Comparison of ENCODE assay signal across 9 cellular contexts in the genomic region with DNA sequence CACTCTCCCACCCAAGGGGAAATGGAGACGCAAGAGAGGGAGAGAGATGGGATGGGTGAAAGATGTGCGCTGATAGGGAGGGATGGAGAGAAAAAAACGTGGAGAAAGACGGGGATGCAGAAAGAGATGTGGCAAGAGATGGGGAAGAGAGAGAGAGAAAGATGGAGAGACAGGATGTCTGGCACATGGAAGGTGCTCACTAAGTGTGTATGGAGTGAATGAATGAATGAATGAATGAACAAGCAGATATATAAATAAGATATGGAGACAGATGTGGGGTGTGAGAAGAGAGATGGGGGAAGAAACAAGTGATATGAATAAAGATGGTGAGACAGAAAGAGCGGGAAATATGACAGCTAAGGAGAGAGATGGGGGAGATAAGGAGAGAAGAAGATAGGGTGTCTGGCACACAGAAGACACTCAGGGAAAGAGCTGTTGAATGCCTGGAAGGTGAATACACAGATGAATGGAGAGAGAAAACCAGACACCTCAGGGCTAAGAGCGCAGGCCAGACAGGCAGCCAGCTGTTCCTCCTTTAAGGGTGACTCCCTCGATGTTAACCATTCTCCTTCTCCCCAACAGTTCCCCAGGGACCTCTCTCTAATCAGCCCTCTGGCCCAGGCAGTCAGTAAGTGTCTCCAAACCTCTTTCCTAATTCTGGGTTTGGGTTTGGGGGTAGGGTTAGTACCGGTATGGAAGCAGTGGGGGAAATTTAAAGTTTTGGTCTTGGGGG. TPM values are rescaled to one million over a fixed set of nuclear protein-coding genes. Genes with fewer than 3 reads are reported as not detected.
DNase-seq lines count a peak whose midpoint lies in the region; ATAC-seq and TF ChIP-seq lines count a peak whose summit lies in the region.
"Had no signal": no experiment of that assay in that cellular context is flagged by ENCODE, and none has a peak within 500 bp of the region (broad histone marks: within the 10 kb centered on the region; RNA-seq: fewer than 3 reads in every experiment).

No MANE protein-coding gene starts in this region.

- H3K4me1 ChIP-seq in sigmoid colon (peaks cover 0 to 13% (median 6%) of the 10 kb centered on the region in 4 donors), testis (no peaks in the 10 kb centered on the region)

- intact Hi-C loops in dorsolateral prefrontal cortex (cut with DNase I) (no loop called here), sigmoid colon (cut with DNase I) (no loop called here), testis (cut with DNase I; ENCODE audit: low total_unique reads) (no loop called here)

- ATAC-seq in GM18498 (IDR thresholded peaks at IDR 0.05; ENCODE audit: unreplicated experiment): no peak

- H3K27me3 ChIP-seq in dorsolateral prefrontal cortex: no peaks in the 10 kb centered on the region
- H3K27me3 ChIP-seq in sigmoid colon: no peaks in the 10 kb centered on the region
- H3K27me3 ChIP-seq in testis: no peaks in the 10 kb centered on the region

- H3K36me3 ChIP-seq in sigmoid colon: no peaks in the 10 kb centered on the region
- H3K36me3 ChIP-seq in testis (ENCODE audit: low read depth, missing control alignments): no peaks in the 10 kb centered on the region

- H3K4me3 ChIP-seq in GM12864 (ENCODE audit: low read depth, low read length) (peak overlapping the region; percentile 79), dorsolateral prefrontal cortex (peak overlapping the region in 36 of 59 donors; percentile 8 to 52 (median 32)), sigmoid colon (peak overlapping the region in 3 of 4 donors; percentile 27 to 48 (median 43)), testis (peak overlapping the region in 1 of 2 donors; percentile 4)

- 61 to 73% methylated on average over 8 of the region's 8 CpGs for WGBS in sigmoid colon, 2 donors
- 71 to 74% methylated on average over 8 of the region's 8 CpGs for WGBS in testis, 2 donors

- TF ChIP-seq CTCF in GM12864 (IDR thresholded peaks at IDR 0.05; ENCODE audit: low read depth, low read length, missing control alignments): no peak
- TF ChIP-seq CTCF in dorsolateral prefrontal cortex (IDR thresholded peaks at IDR 0.05 in 54 of 56, conservative IDR thresholded peaks at IDR 0.05 in 2 of 56; ENCODE audit: low read depth in 1 of 56, partially characterized antibody in 56 of 56): no peak
- no peak for TF ChIP-seq CTCF in sigmoid colon (IDR thresholded peaks at IDR 0.05)
- TF ChIP-seq CTCF in testis (IDR thresholded peaks at IDR 0.05): no peak

- TF ChIP-seq POLR2A in sigmoid colon (IDR thresholded peaks at IDR 0.05) (no peak), testis (IDR thresholded peaks at IDR 0.05) (no peak)

- H3K27ac ChIP-seq in dorsolateral prefrontal cortex (no peak overlapping the region), sigmoid colon (peak overlapping the region; percentile 47 to 79 (median 74)), testis (no peak overlapping the region)

- DNase-seq in GM12864 (ENCODE audit: low read depth) (no peak), NAMALWA (ENCODE audit: low spot score) (peak; percentile 58), dorsolateral prefrontal cortex (no peak), sigmoid colon (no peak), testis (no peak), GM19238 (ENCODE audit: insufficient read length, low spot score) (no peak)

- H3K9me3 ChIP-seq in sigmoid colon (no peaks in the 10 kb centered on the region), testis (no peaks in the 10 kb centered on the region)

- no peak for TF ChIP-seq EP300 in sigmoid colon (IDR thresholded peaks at IDR 0.05)

RNA-seq across cellular contexts. Expression of gene TNF, which starts 0.8 kb away (rescaled TPM):
- total RNA-seq in dorsolateral prefrontal cortex (1 to 10 TPM in 5 of 120 experiments, under 1 TPM in 34, not detected in 81; 0.23 to 1.3 (median 0.41) TPM), sigmoid colon (under 1 TPM in 1 of 4 donors, not detected in 3; 0.33 TPM), testis (under 1 TPM; 0.24 to 0.31 TPM)
- polyA plus RNA-seq in sigmoid colon (1 to 10 TPM in 1 of 3 donors, under 1 TPM in 2; 0.60 to 2.6 (median 0.92) TPM), testis (ENCODE audit: insufficient read depth, low read depth, low replicate concordance) (1.1 TPM)
- polyA plus RNA-seq: neural cell had no signal

RNA-seq across cellular contexts. Expression of gene LTA, which starts 4.0 kb away (rescaled TPM):
- total RNA-seq in dorsolateral prefrontal cortex (1 to 10 TPM in 4 of 120 experiments, under 1 TPM in 44, not detected in 72; 0.30 to 1.9 (median 0.53) TPM), sigmoid colon (not detected), testis (1 to 10 TPM; 1.3 to 2.6 TPM)
- polyA plus RNA-seq in sigmoid colon (1 to 10 TPM in 1 of 3 donors, not detected in 2; 3.6 TPM), testis (ENCODE audit: insufficient read depth, low read depth, low replicate concordance) (2.0 TPM)
- total RNA-seq: fibroblast of villous mesenchyme had no signal
- polyA plus RNA-seq: neural cell had no signal

RNA-seq across cellular contexts. Expression of gene LTB, which starts 6.1 kb away (rescaled TPM):
- total RNA-seq in dorsolateral prefrontal cortex (1 to 10 TPM in 33 of 120 experiments, under 1 TPM in 37, not detected in 50; 0.36 to 2.6 (median 0.98) TPM), sigmoid colon (1 to 10 TPM in 1 of 4 donors, under 1 TPM in 2, not detected in 1; 0.66 to 1.9 (median 0.68) TPM), testis (1 to 10 TPM in 1 of 2 donors, not detected in 1; 2.0 TPM)
- polyA plus RNA-seq in sigmoid colon (10 to 100 TPM in 1 of 3 donors, 1 to 10 TPM in 1, not detected in 1; 2.5 to 90.8 TPM), testis (ENCODE audit: insufficient read depth, low read depth, low replicate concordance) (7.2 TPM)
- total RNA-seq: fibroblast of villous mesenchyme had no signal
- polyA plus RNA-seq: neural cell had no signal

RNA-seq across cellular contexts. Expression of gene LST1, which starts 10.0 kb away (rescaled TPM):
- total RNA-seq in dorsolateral prefrontal cortex (10 to 100 TPM in 51 of 120 experiments, 1 to 10 TPM in 69; 2.0 to 32.2 (median 9.3) TPM), sigmoid colon (10 to 100 TPM in 2 of 4 donors, 1 to 10 TPM in 2; 1.7 to 19.8 (median 10.2) TPM), testis (1 to 10 TPM in 1 of 2 donors, under 1 TPM in 1; 0.71 to 1.2 TPM)
- polyA plus RNA-seq in sigmoid colon (10 to 100 TPM; 17.0 to 34.2 (median 24.7) TPM), testis (ENCODE audit: insufficient read depth, low read depth, low replicate concordance) (13.0 TPM)
- total RNA-seq: fibroblast of villous mesenchyme had no signal
- polyA plus RNA-seq: neural cell had no signal

RNA-seq across cellular contexts. Expression of gene NCR3, which starts 16.7 kb away (rescaled TPM):
- total RNA-seq in dorsolateral prefrontal cortex: 1 to 10 TPM in 4 of 120 experiments, under 1 TPM in 3, not detected in 113; 0.69 to 1.9 (median 1.1) TPM
- total RNA-seq in sigmoid colon: not detected
- polyA plus RNA-seq in sigmoid colon: 1 to 10 TPM in 1 of 3 donors, under 1 TPM in 1, not detected in 1; 0.92 to 3.4 TPM
- 1 to 10 TPM in 1 of 2 donors, not detected in 1; 2.6 TPM for total RNA-seq in testis
- polyA plus RNA-seq in testis (ENCODE audit: insufficient read depth, low read depth, low replicate concordance): 1.7 TPM
- total RNA-seq: fibroblast of villous mesenchyme had no signal
- polyA plus RNA-seq: neural cell had no signal

Comparison
In these comparisons a context has a peak if more than half of its experiments do, and no peak if none do; other contexts are left out.
1. H3K27ac ChIP-seq: peak in sigmoid colon (4 of 4); none in dorsolateral prefrontal cortex (0 of 59) and testis (0 of 2).